In the genomic region with DNA sequence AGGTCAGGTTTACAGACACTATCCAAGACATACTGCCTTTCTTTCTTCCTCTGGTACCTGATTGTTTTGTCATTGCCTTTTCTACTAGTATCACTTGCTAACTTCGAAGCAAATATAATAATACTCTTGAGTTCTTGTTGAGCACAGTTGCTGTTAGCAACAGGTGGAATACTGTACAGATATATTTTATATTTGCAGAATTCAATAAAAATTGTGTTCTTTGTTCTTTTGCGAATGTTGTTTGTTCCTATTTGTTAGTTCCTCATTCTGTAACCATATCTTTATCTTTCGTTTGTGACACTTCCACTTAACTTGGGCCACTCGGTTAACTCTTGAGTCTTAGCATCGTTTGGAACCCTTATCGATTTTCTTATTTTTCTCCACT, we compare ENCODE assay signal across 8 cellular contexts. TPM values are rescaled to one million over a fixed set of nuclear protein-coding genes. Genes with fewer than 3 reads are reported as not detected.
DNase-seq lines count a peak whose midpoint lies in the region; ATAC-seq and TF ChIP-seq lines count a peak whose summit lies in the region.

No MANE protein-coding gene starts in this region.

- H3K4me1 ChIP-seq in GM23338 (ENCODE audit: insufficient read depth) (peaks cover 17% of the 10 kb centered on the region), PC-3 (ENCODE audit: insufficient read depth, low read length) (peaks cover 7% of the 10 kb centered on the region; the same call in 1 of the 2 replicates), esophagus squamous epithelium (peaks cover 0 to 23% (median 17%) of the 10 kb centered on the region in 3 donors)

- H3K36me3 ChIP-seq in GM23338 (ENCODE audit: insufficient read depth) (0 out of 2 replicates have a peak, but pooled peaks cover 9% of the 10 kb centered on the region), PC-3 (ENCODE audit: low read depth, low read length) (no peaks in the 10 kb centered on the region; the same call in 1 of the 2 replicates), esophagus squamous epithelium (peaks cover 0 to 14% (median under 1%) of the 10 kb centered on the region in 3 donors)

- WGBS in esophagus squamous epithelium, 2 donors = 21 to 26% methylated on average over 6 of the region's 6 CpGs

- POLR2A ChIA-PET in PC-3 (lab: Charles Lee; ENCODE audit: unreplicated experiment) = no interaction called here

- no peak overlapping the region for H3K27ac ChIP-seq in GM23338 (ENCODE audit: low read depth)
- no peak overlapping the region for H3K27ac ChIP-seq in PC-3 (ENCODE audit: low read length)
- peak overlapping the region; percentile 91 to 94 (median 92) for H3K27ac ChIP-seq in esophagus squamous epithelium

- peaks cover 12% of the 10 kb centered on the region; the same call in 2 of the 3 replicates for H3K36me3 Mint-ChIP-seq in GM23338 (ENCODE audit: low read depth)

- H3F3A ChIP-seq in GM23338 (replicated peaks; ENCODE audit: low read depth) (no peaks in the 10 kb centered on the region), PC-3 (ENCODE audit: low read length, unreplicated experiment) (no peaks in the 10 kb centered on the region)

- DNase-seq in GM23338 (ENCODE audit: low spot score) = no peak
- no peak for DNase-seq in PC-3
- no peak for DNase-seq in esophagus squamous epithelium (lab: John Stamatoyannopoulos, UW)
- DNase-seq in skeletal muscle cell (ENCODE audit: low read depth) = no peak
- no peak for DNase-seq in cerebellar nuclear complex (lab: John Stamatoyannopoulos, UW)
- no peak for DNase-seq in omental fat pad (ENCODE audit: low spot score)

- peak overlapping the region; percentile 98 for H3K4me3 Mint-ChIP-seq in GM23338

- peak overlapping the region; percentile 97 for H2AFZ ChIP-seq in GM23338
- H2AFZ ChIP-seq in PC-3 (ENCODE audit: low read length) = peak overlapping the region; percentile 94

- no peak for TF ChIP-seq CTCF in GM23338 (conservative IDR thresholded peaks at IDR 0.05; ENCODE audit: low read depth in 2 of 2)
- no peak for TF ChIP-seq CTCF in PC-3 (conservative IDR thresholded peaks at IDR 0.05; ENCODE audit: low read depth, low read length)
- no peak for TF ChIP-seq CTCF in esophagus squamous epithelium (IDR thresholded peaks at IDR 0.05)
- TF ChIP-seq CTCF in omental fat pad (IDR thresholded peaks at IDR 0.05) = no peak

- peaks cover 34% of the 10 kb centered on the region for H3K79me2 ChIP-seq in GM23338 (replicated peaks; ENCODE audit: insufficient read depth)
- peaks cover 36% of the 10 kb centered on the region for H3K79me2 ChIP-seq in PC-3 (ENCODE audit: low read length)

- ATAC-seq in GM23338 = no peak
- no peak for ATAC-seq in PC-3
- ATAC-seq in HG03520 (IDR thresholded peaks at IDR 0.05; ENCODE audit: unreplicated experiment) = no peak
- no peak for ATAC-seq in GM21825 (IDR thresholded peaks at IDR 0.05; ENCODE audit: unreplicated experiment)
- no peak for ATAC-seq in omental fat pad (ENCODE audit: low FRiP score)

- H4K20me1 ChIP-seq in GM23338 (replicated peaks; ENCODE audit: insufficient read depth) (peaks cover 19% of the 10 kb centered on the region), PC-3 (ENCODE audit: low read length) (no peaks in the 10 kb centered on the region)

- H3K9me3 ChIP-seq in PC-3 (ENCODE audit: low read length) (no peaks in the 10 kb centered on the region), esophagus squamous epithelium (no peaks in the 10 kb centered on the region)

- peak overlapping the region; percentile 98 for H3K4me3 ChIP-seq in GM23338
- H3K4me3 ChIP-seq in PC-3 (ENCODE audit: low read length) = peak overlapping the region; percentile 87
- H3K4me3 ChIP-seq in esophagus squamous epithelium = peak overlapping the region; percentile 76 to 96 (median 90)
- H3K4me3 ChIP-seq in skeletal muscle cell (ENCODE audit: low read depth, low read length) = peak overlapping the region; percentile 95

- no peak for TF ChIP-seq POLR2A in esophagus squamous epithelium (IDR thresholded peaks at IDR 0.05)

- H3K27me3 ChIP-seq in GM23338 (ENCODE audit: insufficient read depth) = peaks cover 11% of the 10 kb centered on the region
- no peaks in the 10 kb centered on the region for H3K27me3 ChIP-seq in PC-3 (ENCODE audit: low read length)
- H3K27me3 ChIP-seq in esophagus squamous epithelium = peaks cover 0 to 5% (median 0%) of the 10 kb centered on the region in 4 donors

- no peak overlapping the region for H3K27ac Mint-ChIP-seq in GM23338

- peaks cover 5% of the 10 kb centered on the region for H3K27me3 Mint-ChIP-seq in GM23338 (ENCODE audit: insufficient read depth, low read depth, poor library complexity)

- peaks cover 22% of the 10 kb centered on the region for H3K4me1 Mint-ChIP-seq in GM23338

- no peaks in the 10 kb centered on the region for H3K9me3 Mint-ChIP-seq in GM23338

- H3K9ac ChIP-seq in PC-3 (ENCODE audit: low read length) = peak overlapping the region; percentile 73

- H3K4me2 ChIP-seq in GM23338 = peak overlapping the region; percentile 98
- H3K4me2 ChIP-seq in PC-3 (ENCODE audit: low read length) = peak overlapping the region; percentile 92

- no TSS peak for BruUV-seq in PC-3 (replicated peaks; lab: Mats Ljungman, UMichigan)

- CTCF ChIA-PET in PC-3 (lab: Charles Lee) = no interaction called here

- intact Hi-C loops in PC-3 (cut with micrococcal nuclease) = no loop called here
- intact Hi-C loops in esophagus squamous epithelium (cut with DNase I) = no loop called here

- no peaks in the 10 kb centered on the region for H3K9me2 ChIP-seq in GM23338 (ENCODE audit: insufficient read depth)
- no peaks in the 10 kb centered on the region for H3K9me2 ChIP-seq in PC-3 (replicated peaks; ENCODE audit: low read length)

TF ChIP-seq in GM23338, 12 proteins besides CTCF, POLR2A, EP300 and RAD21 (continues in another document):
- TF ChIP-seq NANOG (IDR thresholded peaks at IDR 0.05; ENCODE audit: borderline replicate concordance) = no peak
- no peak for TF ChIP-seq JUNB (IDR thresholded peaks at IDR 0.05; ENCODE audit: unreplicated experiment)
- no peak for TF ChIP-seq EZH2phosphoT487 (IDR thresholded peaks at IDR 0.05; ENCODE audit: unreplicated experiment)
- TF ChIP-seq, protein P1, sequence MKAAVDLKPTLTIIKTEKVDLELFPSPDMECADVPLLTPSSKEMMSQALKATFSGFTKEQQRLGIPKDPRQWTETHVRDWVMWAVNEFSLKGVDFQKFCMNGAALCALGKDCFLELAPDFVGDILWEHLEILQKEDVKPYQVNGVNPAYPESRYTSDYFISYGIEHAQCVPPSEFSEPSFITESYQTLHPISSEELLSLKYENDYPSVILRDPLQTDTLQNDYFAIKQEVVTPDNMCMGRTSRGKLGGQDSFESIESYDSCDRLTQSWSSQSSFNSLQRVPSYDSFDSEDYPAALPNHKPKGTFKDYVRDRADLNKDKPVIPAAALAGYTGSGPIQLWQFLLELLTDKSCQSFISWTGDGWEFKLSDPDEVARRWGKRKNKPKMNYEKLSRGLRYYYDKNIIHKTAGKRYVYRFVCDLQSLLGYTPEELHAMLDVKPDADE (IDR thresholded peaks at IDR 0.05) = no peak
- TF ChIP-seq ZNF114 (CRISPR knock-in tag; IDR thresholded peaks at IDR 0.05) = no peak
- TF ChIP-seq CREB1 (CRISPR knock-in tag; IDR thresholded peaks at IDR 0.05; ENCODE audit: low read depth) = no peak
- TF ChIP-seq POLR2AphosphoS5 (IDR thresholded peaks at IDR 0.05; ENCODE audit: low read depth) = no peak
- TF ChIP-seq STAT1 (IDR thresholded peaks at IDR 0.05; ENCODE audit: unreplicated experiment) = no peak
- TF ChIP-seq EZH2 (IDR thresholded peaks at IDR 0.05; ENCODE audit: low read depth, unreplicated experiment) = no peak
- TF ChIP-seq ZNF331 (CRISPR knock-in tag; IDR thresholded peaks at IDR 0.05; ENCODE audit: low read depth) = no peak
- TF ChIP-seq, protein P2, sequence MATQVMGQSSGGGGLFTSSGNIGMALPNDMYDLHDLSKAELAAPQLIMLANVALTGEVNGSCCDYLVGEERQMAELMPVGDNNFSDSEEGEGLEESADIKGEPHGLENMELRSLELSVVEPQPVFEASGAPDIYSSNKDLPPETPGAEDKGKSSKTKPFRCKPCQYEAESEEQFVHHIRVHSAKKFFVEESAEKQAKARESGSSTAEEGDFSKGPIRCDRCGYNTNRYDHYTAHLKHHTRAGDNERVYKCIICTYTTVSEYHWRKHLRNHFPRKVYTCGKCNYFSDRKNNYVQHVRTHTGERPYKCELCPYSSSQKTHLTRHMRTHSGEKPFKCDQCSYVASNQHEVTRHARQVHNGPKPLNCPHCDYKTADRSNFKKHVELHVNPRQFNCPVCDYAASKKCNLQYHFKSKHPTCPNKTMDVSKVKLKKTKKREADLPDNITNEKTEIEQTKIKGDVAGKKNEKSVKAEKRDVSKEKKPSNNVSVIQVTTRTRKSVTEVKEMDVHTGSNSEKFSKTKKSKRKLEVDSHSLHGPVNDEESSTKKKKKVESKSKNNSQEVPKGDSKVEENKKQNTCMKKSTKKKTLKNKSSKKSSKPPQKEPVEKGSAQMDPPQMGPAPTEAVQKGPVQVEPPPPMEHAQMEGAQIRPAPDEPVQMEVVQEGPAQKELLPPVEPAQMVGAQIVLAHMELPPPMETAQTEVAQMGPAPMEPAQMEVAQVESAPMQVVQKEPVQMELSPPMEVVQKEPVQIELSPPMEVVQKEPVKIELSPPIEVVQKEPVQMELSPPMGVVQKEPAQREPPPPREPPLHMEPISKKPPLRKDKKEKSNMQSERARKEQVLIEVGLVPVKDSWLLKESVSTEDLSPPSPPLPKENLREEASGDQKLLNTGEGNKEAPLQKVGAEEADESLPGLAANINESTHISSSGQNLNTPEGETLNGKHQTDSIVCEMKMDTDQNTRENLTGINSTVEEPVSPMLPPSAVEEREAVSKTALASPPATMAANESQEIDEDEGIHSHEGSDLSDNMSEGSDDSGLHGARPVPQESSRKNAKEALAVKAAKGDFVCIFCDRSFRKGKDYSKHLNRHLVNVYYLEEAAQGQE (IDR thresholded peaks at IDR 0.05; ENCODE audit: unreplicated experiment) = no peak

RNA-seq across cellular contexts. Expression of a gene that starts 0.8 kb away (rescaled TPM):
- 17.2 and 19.2 TPM in 2 replicates for total RNA-seq in GM23338 (2014; rRNA removed; shearing (Covaris generic))
- polyA plus RNA-seq in GM23338 (2016; fragmentation: Nextera tagmentation; extraction: Ambion mirVana) = 6.6 and 8.9 TPM in 2 replicates
- total RNA-seq in PC-3 (2014; rRNA removed) (5.1 and 5.6 TPM in 2 replicates), esophagus squamous epithelium (10 to 100 TPM in 2 of 4 donors, 1 to 10 TPM in 2; 9.2 to 32.7 (median 14.2) TPM), omental fat pad (10 to 100 TPM in 2 of 4 donors, 1 to 10 TPM in 2; 7.2 to 12.8 (median 10.7) TPM)

RNA-seq across cellular contexts. Expression of a gene that starts 7.2 kb away (rescaled TPM):
- total RNA-seq in GM23338 (2014; rRNA removed; shearing (Covaris generic)) = 3.4 and 5.4 TPM in 2 replicates
- 4.0 and 6.0 TPM in 2 replicates for polyA plus RNA-seq in GM23338 (2016; fragmentation: Nextera tagmentation; extraction: Ambion mirVana)
- total RNA-seq in PC-3 (2014; rRNA removed) (not detected in 2 replicates), esophagus squamous epithelium (1 to 10 TPM in 1 of 4 donors, not detected in 3; 1.1 TPM), omental fat pad (not detected)

Comparison
In these comparisons a context has a peak if more than half of its experiments do, and no peak if none do; other contexts are left out.
1. H3K27ac ChIP-seq: peak in esophagus squamous epithelium (4 of 4); none in GM23338 (single experiment) and PC-3 (single experiment).
2. Peak in every context shown above with its lines, with median percentiles within 50 percentile points of each other: H3K4me3 ChIP-seq.